ENCODE assay signal across 9 cellular contexts in the genomic region with DNA sequence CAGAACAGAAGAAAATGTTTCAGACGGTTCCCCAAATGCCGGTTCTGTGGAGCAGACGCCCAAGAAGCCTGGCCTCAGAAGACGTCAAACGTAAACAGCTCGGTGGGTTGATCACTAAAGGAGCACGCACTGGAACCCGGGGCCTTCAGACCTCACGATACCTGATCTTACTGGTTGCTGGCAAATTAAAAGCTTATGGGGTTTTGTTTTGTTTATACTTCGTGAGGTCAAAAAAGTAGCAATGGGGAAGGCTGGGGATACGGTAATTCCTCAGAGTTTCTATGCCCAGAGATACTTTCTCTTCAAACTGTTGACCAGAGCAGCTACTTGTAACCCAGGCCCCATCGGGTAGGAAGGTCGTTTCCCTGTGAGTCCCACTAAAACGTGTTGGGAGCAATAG. TPM values are rescaled to one million over a fixed set of nuclear protein-coding genes. Genes with fewer than 3 reads are reported as not detected.
DNase-seq lines count a peak whose midpoint lies in the region; ATAC-seq and FAIRE-seq lines count a peak whose summit lies in the region.
"Had no signal": no experiment of that assay in that cellular context is flagged by ENCODE, and none has a peak within 500 bp of the region (broad histone marks: within the 10 kb centered on the region; RNA-seq: fewer than 3 reads in every experiment).

No MANE protein-coding gene starts in this region.

- no peak for ATAC-seq in stimulated activated effector memory CD8-positive, alpha-beta T cell treated with anti-CD3 and anti-CD28 coated beads, Interleukin-12 subunit alpha, Interleukin-12 subunit beta, amount 100 ng/mL, for 72 hours
- ATAC-seq in GM19328 (IDR thresholded peaks at IDR 0.05; ENCODE audit: unreplicated experiment) (no peak), GM21619 (IDR thresholded peaks at IDR 0.05; ENCODE audit: unreplicated experiment) (no peak)

- peak overlapping the region; percentile 99 for H3K4me3 Mint-ChIP-seq in activated naive CD4-positive, alpha-beta T cell treated with anti-CD3 and anti-CD28 coated beads, Interleukin-2, amount 50 U/mL, for 24 hours
- peak overlapping the region; percentile 79 for H3K4me3 Mint-ChIP-seq in stimulated activated effector memory CD8-positive, alpha-beta T cell treated with anti-CD3 and anti-CD28 coated beads, Interleukin-12 subunit alpha, Interleukin-12 subunit beta, amount 100 ng/mL, for 72 hours

- H3K27me3 Mint-ChIP-seq in activated naive CD4-positive, alpha-beta T cell treated with anti-CD3 and anti-CD28 coated beads, Interleukin-2, amount 50 U/mL, for 24 hours = no peaks in the 10 kb centered on the region

- peaks cover 27% of the 10 kb centered on the region for H3K36me3 Mint-ChIP-seq in activated naive CD4-positive, alpha-beta T cell treated with anti-CD3 and anti-CD28 coated beads, Interleukin-2, amount 50 U/mL, for 24 hours
- H3K36me3 Mint-ChIP-seq in stimulated activated effector memory CD8-positive, alpha-beta T cell treated with anti-CD3 and anti-CD28 coated beads, Interleukin-12 subunit alpha, Interleukin-12 subunit beta, amount 100 ng/mL, for 72 hours = peaks cover 92% of the 10 kb centered on the region

- FAIRE-seq in urothelium cell line (lab: Jason Lieb, UNC) = no peak

- in situ Hi-C loops in Caki2 (cut with HindIII; ENCODE audit: low pct_unique_long_range_greater_than_20kb, low sequenced_read_pairs) = no loop called here

- DNase-seq in Caki2 (ENCODE audit: low read depth) = peak; percentile 45
- peak; percentile 16 for DNase-seq in HuH-7.5 (ENCODE audit: low spot score)
- no peak for DNase-seq in stimulated activated effector memory CD8-positive, alpha-beta T cell treated with anti-CD3 and anti-CD28 coated beads, Interleukin-12 subunit alpha, Interleukin-12 subunit beta, amount 100 ng/mL, for 72 hours (ENCODE audit: low spot score in 2 of 2)
- DNase-seq in urothelium cell line (ENCODE audit: low spot score) = no peak

- H3K27ac Mint-ChIP-seq in activated naive CD4-positive, alpha-beta T cell treated with anti-CD3 and anti-CD28 coated beads, Interleukin-2, amount 50 U/mL, for 24 hours = peak overlapping the region; percentile 99
- peak overlapping the region; percentile 100 for H3K27ac Mint-ChIP-seq in stimulated activated effector memory CD8-positive, alpha-beta T cell treated with anti-CD3 and anti-CD28 coated beads, Interleukin-12 subunit alpha, Interleukin-12 subunit beta, amount 100 ng/mL, for 72 hours

- H3K4me1 Mint-ChIP-seq in activated naive CD4-positive, alpha-beta T cell treated with anti-CD3 and anti-CD28 coated beads, Interleukin-2, amount 50 U/mL, for 24 hours = peaks cover 58% of the 10 kb centered on the region
- peaks cover 41% of the 10 kb centered on the region for H3K4me1 Mint-ChIP-seq in stimulated activated effector memory CD8-positive, alpha-beta T cell treated with anti-CD3 and anti-CD28 coated beads, Interleukin-12 subunit alpha, Interleukin-12 subunit beta, amount 100 ng/mL, for 72 hours

- no peaks in the 10 kb centered on the region for H3K9me3 ChIP-seq in iPS-18c (ENCODE audit: control insufficient read depth, insufficient read depth, low read length)

- no peaks in the 10 kb centered on the region for H3K9me3 Mint-ChIP-seq in activated naive CD4-positive, alpha-beta T cell treated with anti-CD3 and anti-CD28 coated beads, Interleukin-2, amount 50 U/mL, for 24 hours
- no peaks in the 10 kb centered on the region for H3K9me3 Mint-ChIP-seq in stimulated activated effector memory CD8-positive, alpha-beta T cell treated with anti-CD3 and anti-CD28 coated beads, Interleukin-12 subunit alpha, Interleukin-12 subunit beta, amount 100 ng/mL, for 72 hours

- H3K4me3 ChIP-seq in iPS-18c (ENCODE audit: insufficient read depth, low read depth, low read length) = peak overlapping the region; percentile 95; the same call in 1 of the 2 replicates

RNA-seq across cellular contexts. Expression of gene CDKN1B, which starts 1.7 kb away (rescaled TPM):
- total RNA-seq in Caki2 (2014; rRNA removed; shearing (Covaris generic); ENCODE audit: low replicate concordance) = 43.9 and 45.0 TPM in 2 replicates

RNA-seq across cellular contexts. Expression of gene GPR19, which starts 22.9 kb away (rescaled TPM):
- 4.8 and 6.1 TPM in 2 replicates for total RNA-seq in Caki2 (2014; rRNA removed; shearing (Covaris generic); ENCODE audit: low replicate concordance)
- total RNA-seq: subcutaneous adipose tissue had no signal

Comparison
In these comparisons a context has a peak if more than half of its experiments do, and no peak if none do; other contexts are left out.
1. DNase-seq: peak in Caki2 (single experiment) and HuH-7.5 (single experiment); none in stimulated activated effector memory CD8-positive, alpha-beta T cell treated with anti-CD3 and anti-CD28 coated beads, Interleukin-12 subunit alpha, Interleukin-12 subunit beta, amount 100 ng/mL, for 72 hours (0 of 2) and urothelium cell line (single experiment).